ENCODE assay signal across 15 cellular contexts in genomic region chr4:831483-831805, GRCh38. TPM values are rescaled to one million over a fixed set of nuclear protein-coding genes. Genes with fewer than 3 reads are reported as not detected.
A peak's percentile ranks its signal among the peaks of the same experiment; 100 is the strongest.
DNase-seq lines count a peak whose midpoint lies in the region; ATAC-seq and TF ChIP-seq lines count a peak whose summit lies in the region.
"Had no signal": no experiment of that assay in that cellular context is flagged by ENCODE, and none has a peak within 500 bp of the region (broad histone marks: within the 10 kb centered on the region; RNA-seq: fewer than 3 reads in every experiment).

No MANE protein-coding gene starts in this region.

- H3K36me3 ChIP-seq in H7 (replicated peaks; ENCODE audit: control insufficient read depth, insufficient read depth, low read length), result no peaks in the 10 kb centered on the region
- H3K36me3 ChIP-seq in left lung, result no peaks in the 10 kb centered on the region
- H3K36me3 ChIP-seq in upper lobe of right lung, result no peaks in the 10 kb centered on the region

- no peak overlapping the region for H3K4me3 Mint-ChIP-seq in natural killer cell treated with Interleukin-12 subunit alpha and Interleukin-12 subunit beta and Interleukin-15 and Interleukin-18, amount 100 ng/mL, for 72 hours
- H3K4me3 Mint-ChIP-seq: CD4-positive, alpha-beta T cell had no signal

- H3K27ac Mint-ChIP-seq in natural killer cell treated with Interleukin-12 subunit alpha and Interleukin-12 subunit beta and Interleukin-15 and Interleukin-18, amount 100 ng/mL, for 72 hours, result no peak overlapping the region
- H3K27ac Mint-ChIP-seq: CD4-positive, alpha-beta T cell; IgD-negative memory B cell had no signal

- peaks cover 16 to 21% of the 10 kb centered on the region in 2 donors for H3K4me1 Mint-ChIP-seq in natural killer cell treated with Interleukin-12 subunit alpha and Interleukin-12 subunit beta and Interleukin-15 and Interleukin-18, amount 100 ng/mL, for 72 hours (ENCODE audit: low read depth in 2 of 2)

- DNase-seq in Right ventricle myocardium inferior (ENCODE audit: missing footprints) (peak; percentile 34), right cardiac atrium (no peak), H7 (peak; percentile 24), left lung (peak; percentile 7 to 42), upper lobe of right lung (peak; percentile 43), GM20000 (ENCODE audit: low spot score) (no peak)
- DNase-seq in natural killer cell treated with Interleukin-12 subunit alpha and Interleukin-12 subunit beta and Interleukin-15 and Interleukin-18, amount 100 ng/mL, for 72 hours (ENCODE audit: low spot score), result no peak
- DNase-seq: 8988T; C1 segment of cervical spinal cord; Calu3; CD4-positive, alpha-beta T cell; DMS 273 treated with DMSO at 0.1 percent for 48 hours had no signal

- ATAC-seq in Right ventricle myocardium inferior (no peak), right cardiac atrium (no peak), left lung (no peak), upper lobe of right lung (no peak)
- no peak for ATAC-seq in natural killer cell treated with Interleukin-12 subunit alpha and Interleukin-12 subunit beta and Interleukin-15 and Interleukin-18, amount 100 ng/mL, for 72 hours
- ATAC-seq: HCT116 had no signal

- TF ChIP-seq CTCF in left lung (IDR thresholded peaks at IDR 0.05) (no peak), upper lobe of right lung (IDR thresholded peaks at IDR 0.05) (no peak), GM20000 (IDR thresholded peaks at IDR 0.05; ENCODE audit: extremely low read depth, missing control alignments) (no peak)

- H3K4me1 ChIP-seq in right cardiac atrium (ENCODE audit: control insufficient read depth, insufficient read depth, low read length) (no peaks in the 10 kb centered on the region), left lung (peaks cover 3 to 7% of the 10 kb centered on the region in 2 donors), upper lobe of right lung (peaks cover 6% of the 10 kb centered on the region)

- peaks cover 9 to 11% of the 10 kb centered on the region in 2 donors for H3K27me3 Mint-ChIP-seq in natural killer cell treated with Interleukin-12 subunit alpha and Interleukin-12 subunit beta and Interleukin-15 and Interleukin-18, amount 100 ng/mL, for 72 hours

- intact Hi-C loops in Right ventricle myocardium inferior (cut with DNase I), result no loop called here
- intact Hi-C loops in right cardiac atrium (cut with DNase I), result no loop called here
- intact Hi-C loops in left lung (cut with DNase I), result no loop called here
- intact Hi-C loops in upper lobe of right lung (cut with DNase I), result no loop called here

- no peak overlapping the region for H3K4me3 ChIP-seq in right cardiac atrium (ENCODE audit: low read length)
- H3K4me3 ChIP-seq in H7 (ENCODE audit: insufficient read depth, low read depth, low read length), result no peak overlapping the region
- H3K4me3 ChIP-seq in left lung, result no peak overlapping the region
- no peak overlapping the region for H3K4me3 ChIP-seq in upper lobe of right lung

- peaks cover 7% of the 10 kb centered on the region for H3K36me3 Mint-ChIP-seq in natural killer cell treated with Interleukin-12 subunit alpha and Interleukin-12 subunit beta and Interleukin-15 and Interleukin-18, amount 100 ng/mL, for 72 hours
- H3K36me3 Mint-ChIP-seq: IgD-negative memory B cell had no signal

- no peaks in the 10 kb centered on the region for H3K9me3 Mint-ChIP-seq in natural killer cell treated with Interleukin-12 subunit alpha and Interleukin-12 subunit beta and Interleukin-15 and Interleukin-18, amount 100 ng/mL, for 72 hours
- H3K9me3 Mint-ChIP-seq: CD4-positive, alpha-beta T cell; IgD-negative memory B cell had no signal

- H3K27me3 ChIP-seq in right cardiac atrium (ENCODE audit: control insufficient read depth, insufficient read depth), result no peaks in the 10 kb centered on the region
- peaks cover 17% of the 10 kb centered on the region for H3K27me3 ChIP-seq in H7 (ENCODE audit: control insufficient read depth, insufficient read depth, low read length)
- H3K27me3 ChIP-seq in left lung, result peaks cover 21 to 74% of the 10 kb centered on the region in 2 donors
- peaks cover 41% of the 10 kb centered on the region for H3K27me3 ChIP-seq in upper lobe of right lung

- WGBS in right cardiac atrium, result 73% methylated on average over 3 of the region's 3 CpGs

- H3K9me3 ChIP-seq in right cardiac atrium (ENCODE audit: control insufficient read depth, low read length) (no peaks in the 10 kb centered on the region), left lung (peaks cover 0 to 12% of the 10 kb centered on the region in 2 donors), upper lobe of right lung (no peaks in the 10 kb centered on the region)

- H3K27ac ChIP-seq in right cardiac atrium (ENCODE audit: low read length) (no peak overlapping the region), left lung (no peak overlapping the region), upper lobe of right lung (no peak overlapping the region)

RNA-seq across cellular contexts. Expression of gene CPLX1, which starts 5.5 kb away (rescaled TPM):
- total RNA-seq in Right ventricle myocardium inferior, result 3.1 TPM
- total RNA-seq in right cardiac atrium, result 1 to 10 TPM; 2.1 to 9.3 (median 4.5) TPM
- polyA plus RNA-seq in right cardiac atrium, result 7.2 TPM
- total RNA-seq in H7 (2014; rRNA removed; shearing (Covaris generic)), result 0.15 and 0.62 TPM in 2 replicates
- total RNA-seq in left lung, result 1 to 10 TPM; 3.1 to 3.2 TPM
- total RNA-seq in upper lobe of right lung, result 5.2 TPM
- total RNA-seq in natural killer cell treated with Interleukin-12 subunit alpha and Interleukin-12 subunit beta and Interleukin-15 and Interleukin-18, amount 100 ng/mL, for 72 hours, result not detected
- total RNA-seq: Daoy had no signal
- polyA plus RNA-seq: IgD-negative memory B cell had no signal

Comparison
In these comparisons a context has a peak if more than half of its experiments do, and no peak if none do; other contexts are left out.
1. DNase-seq: peak in Right ventricle myocardium inferior (single experiment), H7 (single experiment), left lung (2 of 2) and upper lobe of right lung (single experiment); none in right cardiac atrium (0 of 3), natural killer cell treated with Interleukin-12 subunit alpha and Interleukin-12 subunit beta and Interleukin-15 and Interleukin-18, amount 100 ng/mL, for 72 hours (single experiment) and GM20000 (single experiment).